Comparison of ENCODE assay signal across 10 cellular contexts in the genomic region with DNA sequence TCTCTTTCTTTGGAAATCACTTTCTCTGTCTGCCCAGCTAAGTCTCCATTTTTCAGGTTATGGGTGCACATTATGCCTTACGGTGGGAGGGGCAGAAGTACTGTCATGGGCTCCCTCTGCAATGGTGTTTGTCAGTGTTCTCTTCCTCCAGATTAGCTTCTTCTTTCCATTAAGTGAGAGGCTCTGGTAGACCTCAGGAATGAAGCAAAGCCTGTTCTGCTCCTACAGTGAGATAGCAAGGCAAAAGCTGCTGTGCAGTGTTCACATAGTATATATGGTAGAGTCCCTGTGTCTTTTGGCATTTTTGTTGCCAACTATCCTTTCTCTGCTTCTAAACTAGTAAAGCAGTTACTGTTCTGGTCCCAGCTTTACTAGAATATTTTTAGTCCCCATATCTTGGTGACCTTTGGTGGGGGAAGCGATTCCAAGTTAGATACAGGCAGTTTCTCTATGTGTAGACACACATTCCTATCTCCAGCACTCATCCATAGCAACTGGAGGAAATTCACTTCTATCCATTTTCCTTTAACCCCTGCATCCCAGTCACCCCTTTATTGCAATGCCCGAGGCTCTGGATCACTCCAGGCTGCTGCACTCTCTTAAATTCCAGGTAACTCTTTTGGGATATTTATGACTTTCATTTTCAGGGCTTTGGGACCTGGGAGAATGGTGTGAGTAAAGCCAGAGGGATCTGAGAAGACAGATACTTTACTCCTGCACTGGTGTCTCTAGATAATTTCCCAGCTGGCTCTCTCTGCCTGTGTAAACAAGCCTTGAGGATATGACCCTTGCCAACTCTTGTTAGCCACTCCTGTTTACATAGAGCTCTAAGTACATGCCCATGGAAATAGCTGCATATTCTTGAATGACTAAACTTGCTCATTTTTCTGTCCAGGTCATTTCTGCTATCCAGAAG. TPM values are rescaled to one million over a fixed set of nuclear protein-coding genes. Genes with fewer than 3 reads are reported as not detected.
A peak's percentile ranks its signal among the peaks of the same experiment; 100 is the strongest.
DNase-seq lines count a peak whose midpoint lies in the region; ATAC-seq and TF ChIP-seq lines count a peak whose summit lies in the region.
"Had no signal": no experiment of that assay in that cellular context is flagged by ENCODE, and none has a peak within 500 bp of the region (broad histone marks: within the 10 kb centered on the region; RNA-seq: fewer than 3 reads in every experiment).

No MANE protein-coding gene starts in this region.

- TF ChIP-seq CTCF in AG10803 (conservative IDR thresholded peaks at IDR 0.05; ENCODE audit: low read length), result no peak

- CTCF ChIA-PET in activated CD8-positive, alpha-beta memory T cell treated with anti-CD3 and anti-CD28 coated beads, Interleukin-2, amount 10 ng/mL, durations not matched to agents 7 days and 5 days (lab: Charles Lee), result interaction anchor here (0.9 to 1.4 kb wide), 5 partner anchors 14 to 189 kb away, joined by 3 to 5 read pairs (median 3); no protein-coding TSS in a partner anchor

- no peaks in the 10 kb centered on the region for H3K9me3 Mint-ChIP-seq in activated CD8-positive, alpha-beta memory T cell treated with anti-CD3 and anti-CD28 coated beads, Interleukin-2, amount 10 ng/mL, durations not matched to agents 7 days and 5 days (ENCODE audit: low read depth)

- H3K4me3 ChIP-seq in AG10803 (ENCODE audit: low read length) (peak overlapping the region; percentile 2; the same call in 1 of the 2 replicates), mucosa of rectum (ENCODE audit: low read length in 2 of 2) (peak overlapping the region; percentile 13 to 15)

- peak overlapping the region; percentile 38 to 47 for H3K27ac ChIP-seq in mucosa of rectum (ENCODE audit: low read depth in 2 of 2, low read length in 2 of 2)

- no peaks in the 10 kb centered on the region for H3K27me3 Mint-ChIP-seq in activated CD8-positive, alpha-beta memory T cell treated with anti-CD3 and anti-CD28 coated beads, Interleukin-2, amount 10 ng/mL, durations not matched to agents 7 days and 5 days

- H3K36me3 Mint-ChIP-seq in activated CD8-positive, alpha-beta memory T cell treated with anti-CD3 and anti-CD28 coated beads, Interleukin-2, amount 10 ng/mL, durations not matched to agents 7 days and 5 days, result peaks cover 21% of the 10 kb centered on the region

- no peak overlapping the region for H3K9ac ChIP-seq in mucosa of rectum (ENCODE audit: low read depth in 1 of 2, low read length in 2 of 2)

- H3K9me3 ChIP-seq in mucosa of rectum (ENCODE audit: control insufficient read depth in 2 of 2, low read length in 2 of 2), result no peaks in the 10 kb centered on the region

- H3K36me3 ChIP-seq in mucosa of rectum (ENCODE audit: control insufficient read depth in 2 of 2, insufficient read depth in 2 of 2, low read length in 2 of 2), result no peaks in the 10 kb centered on the region

- DNase-seq in AG10803 (ENCODE audit: low read depth) (peak; percentile 85), M059J (ENCODE audit: low read depth) (peak; percentile 95), NCI-H446 treated with DMSO at 0.1 percent for 48 hours (lab: John Stamatoyannopoulos, UW) (no peak), NOMO-1 (lab: John Stamatoyannopoulos, UW; ENCODE audit: unreplicated experiment in 2 of 2) (no peak)
- no peak for DNase-seq in activated CD8-positive, alpha-beta memory T cell treated with anti-CD3 and anti-CD28 coated beads, Interleukin-2, amount 10 ng/mL, durations not matched to agents 7 days and 5 days
- no peak for DNase-seq in activated T-cell treated with anti-CD3 and anti-CD28 coated beads, Interleukin-2, amount 50 U/mL, for 48 hours
- DNase-seq: activated T-cell treated with anti-CD3 and anti-CD28 coated beads, Interleukin-2, amount 50 U/mL, for 1 hour; head of caudate nucleus had no signal

- H3K4me1 Mint-ChIP-seq in activated CD8-positive, alpha-beta memory T cell treated with anti-CD3 and anti-CD28 coated beads, Interleukin-2, amount 10 ng/mL, durations not matched to agents 7 days and 5 days, result peaks cover 15% of the 10 kb centered on the region

- peaks cover 10 to 29% of the 10 kb centered on the region in 2 donors for H3K4me1 ChIP-seq in mucosa of rectum (ENCODE audit: control insufficient read depth in 2 of 2, insufficient read depth in 2 of 2, low read length in 2 of 2)

- H3K27ac Mint-ChIP-seq in activated CD8-positive, alpha-beta memory T cell treated with anti-CD3 and anti-CD28 coated beads, Interleukin-2, amount 10 ng/mL, durations not matched to agents 7 days and 5 days, result no peak overlapping the region

- H3K27me3 ChIP-seq in mucosa of rectum (ENCODE audit: control insufficient read depth in 2 of 2, insufficient read depth in 2 of 2, low read length in 2 of 2), result no peaks in the 10 kb centered on the region

- no peak overlapping the region for H3K4me3 Mint-ChIP-seq in activated CD8-positive, alpha-beta memory T cell treated with anti-CD3 and anti-CD28 coated beads, Interleukin-2, amount 10 ng/mL, durations not matched to agents 7 days and 5 days

- ATAC-seq in esophagus mucosa, result peak; percentile 88
- ATAC-seq in activated CD8-positive, alpha-beta memory T cell treated with anti-CD3 and anti-CD28 coated beads, Interleukin-2, amount 10 ng/mL, durations not matched to agents 7 days and 5 days, result no peak

RNA-seq across cellular contexts. Expression of a gene that starts 3.9 kb away (rescaled TPM):
- 13.2 and 22.2 TPM in 2 replicates for total RNA-seq in M059J (2014; rRNA removed; shearing (Covaris generic))
- 4.0 TPM for total RNA-seq in esophagus mucosa
- 10 to 100 TPM; 13.1 to 16.1 TPM for total RNA-seq in activated CD8-positive, alpha-beta memory T cell treated with anti-CD3 and anti-CD28 coated beads, Interleukin-2, amount 10 ng/mL, durations not matched to agents 7 days and 5 days

RNA-seq across cellular contexts. Expression of a gene that starts 24.4 kb away (rescaled TPM):
- 9.6 and 24.7 TPM in 2 replicates for total RNA-seq in M059J (2014; rRNA removed; shearing (Covaris generic))
- 7.7 TPM for total RNA-seq in esophagus mucosa
- 1 to 10 TPM in 1 of 2 experiments, under 1 TPM in 1; 0.37 to 1.5 TPM for total RNA-seq in activated CD8-positive, alpha-beta memory T cell treated with anti-CD3 and anti-CD28 coated beads, Interleukin-2, amount 10 ng/mL, durations not matched to agents 7 days and 5 days

RNA-seq across cellular contexts. Expression of a gene that starts 40.2 kb away (rescaled TPM):
- not detected in 2 replicates for total RNA-seq in M059J (2014; rRNA removed; shearing (Covaris generic))
- total RNA-seq in esophagus mucosa, result not detected
- total RNA-seq in activated CD8-positive, alpha-beta memory T cell treated with anti-CD3 and anti-CD28 coated beads, Interleukin-2, amount 10 ng/mL, durations not matched to agents 7 days and 5 days, result not detected

Comparison
In these comparisons a context has a peak if more than half of its experiments do, and no peak if none do; other contexts are left out.
1. DNase-seq: peak in AG10803 (single experiment) and M059J (single experiment); none in activated CD8-positive, alpha-beta memory T cell treated with anti-CD3 and anti-CD28 coated beads, Interleukin-2, amount 10 ng/mL, durations not matched to agents 7 days and 5 days (single experiment), NCI-H446 treated with DMSO at 0.1 percent for 48 hours (single experiment), NOMO-1 (0 of 2) and activated T-cell treated with anti-CD3 and anti-CD28 coated beads, Interleukin-2, amount 50 U/mL, for 48 hours (0 of 2).